Comparison of ENCODE assay signal across 8 cellular contexts in genomic region chr5:109409061-109409843, GRCh38. TPM values are rescaled to one million over a fixed set of nuclear protein-coding genes. Genes with fewer than 3 reads are reported as not detected.
DNase-seq lines count a peak whose midpoint lies in the region; ATAC-seq and TF ChIP-seq lines count a peak whose summit lies in the region.

No MANE protein-coding gene starts in this region.

- no peaks in the 10 kb centered on the region for H3K36me3 ChIP-seq in lower lobe of right lung

- H3K4me1 ChIP-seq in lower lobe of right lung = peaks cover 44% of the 10 kb centered on the region

- intact Hi-C loops in lower lobe of right lung (cut with DNase I) = no loop called here

- peak; percentile 68 for DNase-seq in AG08396 (ENCODE audit: low spot score)
- peak; percentile 50 for DNase-seq in NCI-H526 treated with DMSO at 0.1 percent for 48 hours (lab: John Stamatoyannopoulos, UW)
- peak; percentile 70 to 71 for DNase-seq in activated CD4-positive, alpha-beta T cell treated with anti-CD3 and anti-CD28 coated beads, Interleukin-2, amount 50 U/mL, for 4 hours
- peak; percentile 76 for DNase-seq in dermis blood vessel endothelial cell
- DNase-seq in lower lobe of right lung = peak; percentile 83
- peak; percentile 56 to 77 (median 62) for DNase-seq in stimulated activated CD4-positive, alpha-beta T cell treated with anti-CD3 and anti-CD28 coated beads, TNF-alpha, amount 100 ng/mL, for 24 hours (ENCODE audit: low read depth in 3 of 3)

- peak; percentile 35 for ATAC-seq in GM18909 (IDR thresholded peaks at IDR 0.05; ENCODE audit: poor library complexity, unreplicated experiment)
- peak; percentile 27 for ATAC-seq in HG03139 (IDR thresholded peaks at IDR 0.05; ENCODE audit: unreplicated experiment)
- ATAC-seq in lower lobe of right lung = peak; percentile 60 to 61

- no peaks in the 10 kb centered on the region for H3K9me3 ChIP-seq in lower lobe of right lung

- no peaks in the 10 kb centered on the region for H3K27me3 ChIP-seq in lower lobe of right lung (ENCODE audit: low read depth)

- H3K27ac ChIP-seq in lower lobe of right lung = peak overlapping the region; percentile 95

- TF ChIP-seq CTCF in lower lobe of right lung (IDR thresholded peaks at IDR 0.05) = no peak

- H3K4me3 ChIP-seq in lower lobe of right lung = peak overlapping the region; percentile 72

RNA-seq across cellular contexts. Expression of gene PJA2, which starts 0.5 kb away (rescaled TPM):
- total RNA-seq in dermis blood vessel endothelial cell (79.0 and 95.2 TPM in 2 replicates), lower lobe of right lung (84.0 TPM)

Comparison
In these comparisons a context has a peak if more than half of its experiments do, and no peak if none do; other contexts are left out.
1. Peak in every context shown above with its lines: DNase-seq, ATAC-seq, H3K4me3 ChIP-seq and H3K27ac ChIP-seq.